ENCODE assay signal across 8 cellular contexts in the genomic region with DNA sequence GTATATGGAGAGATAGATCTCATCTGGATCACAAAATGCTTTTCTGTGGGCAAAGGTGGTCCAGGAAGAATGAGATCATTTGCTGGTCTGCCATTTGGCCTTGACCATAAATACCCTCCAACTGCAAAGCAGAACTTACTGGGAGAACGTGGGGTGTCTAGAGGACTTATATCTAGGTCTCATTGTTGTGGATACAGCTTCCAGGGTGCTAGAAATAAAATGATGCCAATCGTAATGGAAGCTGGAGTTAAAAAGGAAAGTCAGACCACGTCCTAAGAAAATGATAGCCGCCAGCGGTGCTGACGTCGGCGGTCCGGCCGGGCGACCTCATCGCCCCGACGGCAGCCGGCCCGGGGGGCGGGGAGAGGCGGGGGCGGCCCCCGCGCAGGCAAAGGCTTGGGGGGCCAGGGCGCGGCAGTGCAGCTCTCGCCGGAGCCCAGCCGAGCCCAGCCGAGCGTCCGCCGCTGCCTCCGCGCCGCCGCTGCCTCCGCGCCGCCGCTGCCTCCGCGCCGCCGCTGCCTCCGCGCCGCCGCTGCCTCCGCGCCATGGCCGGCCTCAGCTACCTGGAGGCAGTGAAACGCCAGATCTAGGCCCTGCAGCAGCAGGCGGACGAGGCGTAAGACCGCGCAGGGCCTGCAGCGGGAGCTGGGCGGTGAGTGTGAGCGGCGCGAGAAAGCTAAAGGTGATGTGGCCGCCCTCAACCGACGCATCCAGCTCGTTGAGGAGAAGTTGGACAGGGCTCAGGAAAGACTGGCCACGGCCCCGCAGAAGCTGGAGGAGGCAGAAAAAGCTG.
DNase-seq lines count a peak whose midpoint lies in the region; ATAC-seq and TF ChIP-seq lines count a peak whose summit lies in the region.

No MANE protein-coding gene starts in this region.

- H3K27me3 Mint-ChIP-seq in activated naive CD4-positive, alpha-beta T cell treated with anti-CD3 and anti-CD28 coated beads for 36 hours (ENCODE audit: low read depth) = no peaks in the 10 kb centered on the region

- TF ChIP-seq CTCF in PC-9 (conservative IDR thresholded peaks at IDR 0.05) (no peak), uterus (IDR thresholded peaks at IDR 0.05) (no peak)

- no peaks in the 10 kb centered on the region for H4K20me1 ChIP-seq in PC-9 (ENCODE audit: insufficient read depth)

- H3K79me2 ChIP-seq in PC-9 (ENCODE audit: low read depth) = no peaks in the 10 kb centered on the region

- CTCF ChIA-PET in PC-9 (lab: Charles Lee) = interaction anchor here (0.6 to 1.0 kb wide), 2 partner anchors 69 to 79 kb away, joined by 5 to 20 read pairs; no protein-coding TSS in a partner anchor
- CTCF ChIA-PET in activated naive CD4-positive, alpha-beta T cell treated with anti-CD3 and anti-CD28 coated beads for 36 hours (lab: Charles Lee) = interaction anchor here (0.7 to 1.1 kb wide), 7 partner anchors 22 to 275 kb away, joined by 3 to 4 read pairs (median 3); partner anchors contain the start of gene EOMES

- H2AFZ ChIP-seq in PC-9 = peak overlapping the region; percentile 90

- intact Hi-C loops in PC-9 (cut with micrococcal nuclease; ENCODE audit: unreplicated experiment) (no loop called here), head of caudate nucleus (cut with DNase I) (no loop called here), posterior cingulate gyrus (cut with DNase I) (no loop called here), uterus (cut with DNase I; ENCODE audit: low total_unique reads) (no loop called here)
- intact Hi-C loops in activated naive CD4-positive, alpha-beta T cell treated with anti-CD3 and anti-CD28 coated beads for 36 hours (cut with micrococcal nuclease) = loop anchor here (5.0 to 10.0 kb wide), 2 partner anchors 100 to 1968 kb away; partner anchors contain the start of gene TOP2B

- peaks cover 12% of the 10 kb centered on the region for H3F3A ChIP-seq in PC-9 (ENCODE audit: insufficient read depth, low read depth)

- peak in 1 of 2 donors; percentile 38 for TF ChIP-seq POLR2A in uterus (IDR thresholded peaks at IDR 0.05)

- H3K4me1 Mint-ChIP-seq in activated naive CD4-positive, alpha-beta T cell treated with anti-CD3 and anti-CD28 coated beads for 36 hours (ENCODE audit: low read depth) = peaks cover 17% of the 10 kb centered on the region

- no peaks in the 10 kb centered on the region for H3K36me3 Mint-ChIP-seq in activated naive CD4-positive, alpha-beta T cell treated with anti-CD3 and anti-CD28 coated beads for 36 hours (ENCODE audit: low read depth)

- H3K27ac Mint-ChIP-seq in activated naive CD4-positive, alpha-beta T cell treated with anti-CD3 and anti-CD28 coated beads for 36 hours = peak overlapping the region; percentile 22

- peak overlapping the region; percentile 79 for H3K4me2 ChIP-seq in PC-9

- H3K4me1 ChIP-seq in PC-9 (replicated peaks; ENCODE audit: insufficient read depth) (peaks cover 24% of the 10 kb centered on the region), uterus (no peaks in the 10 kb centered on the region)

- POLR2A ChIA-PET in PC-9 (lab: Charles Lee; ENCODE audit: unreplicated experiment) = interaction anchor here (0.6 kb wide), 2 partner anchors 148 to 202 kb away, joined by 3 to 4 read pairs; partner anchors contain the start of gene SLC4A7

- BruUV-seq in PC-9 (replicated peaks; lab: Mats Ljungman, UMichigan) = no TSS peak

- H3K27ac ChIP-seq in PC-9 (peak overlapping the region; percentile 41; the same call in 1 of the 2 replicates), uterus (peak overlapping the region; percentile 82 to 85)

- peak overlapping the region; percentile 80 for H3K4me3 Mint-ChIP-seq in activated naive CD4-positive, alpha-beta T cell treated with anti-CD3 and anti-CD28 coated beads for 36 hours

- DNase-seq in AG20443 (ENCODE audit: low spot score) (peak; percentile 70), PC-9 (peak; percentile 39 to 59), head of caudate nucleus (peak in 32 of 42 donors; percentile 8 to 52 (median 21)), posterior cingulate gyrus (peak in 7 of 10 donors; percentile 12 to 88 (median 23)), uterus (peak; percentile 39 to 50)
- DNase-seq in activated naive CD4-positive, alpha-beta T cell treated with anti-CD3 and anti-CD28 coated beads for 36 hours = peak; percentile 42

- H3K27me3 ChIP-seq in PC-9 (ENCODE audit: insufficient read depth, low read depth) (no peaks in the 10 kb centered on the region), uterus (no peaks in the 10 kb centered on the region)

- ATAC-seq in GM18909 (IDR thresholded peaks at IDR 0.05; ENCODE audit: poor library complexity, unreplicated experiment) (peak; percentile 86), HG03135 (IDR thresholded peaks at IDR 0.05; ENCODE audit: unreplicated experiment) (peak; percentile 88)

- no peaks in the 10 kb centered on the region for H3K9me3 ChIP-seq in PC-9 (ENCODE audit: insufficient read depth, low read depth)
- H3K9me3 ChIP-seq in uterus = no peaks in the 10 kb centered on the region

- H3K4me3 ChIP-seq in PC-9 = peak overlapping the region; percentile 61
- peak overlapping the region; percentile 37 to 46 for H3K4me3 ChIP-seq in uterus

- H3K9me2 ChIP-seq in PC-9 (ENCODE audit: insufficient read depth) = no peaks in the 10 kb centered on the region

- H3K9me3 Mint-ChIP-seq in activated naive CD4-positive, alpha-beta T cell treated with anti-CD3 and anti-CD28 coated beads for 36 hours = no peaks in the 10 kb centered on the region

- no peaks in the 10 kb centered on the region for H3K36me3 ChIP-seq in PC-9 (ENCODE audit: low read depth)
- no peaks in the 10 kb centered on the region for H3K36me3 ChIP-seq in uterus

Comparison
In these comparisons a context has a peak if more than half of its experiments do, and no peak if none do; other contexts are left out.
1. Peak in every context shown above with its lines: DNase-seq, ATAC-seq, H3K4me3 ChIP-seq and H3K27ac ChIP-seq.